In the genomic region with DNA sequence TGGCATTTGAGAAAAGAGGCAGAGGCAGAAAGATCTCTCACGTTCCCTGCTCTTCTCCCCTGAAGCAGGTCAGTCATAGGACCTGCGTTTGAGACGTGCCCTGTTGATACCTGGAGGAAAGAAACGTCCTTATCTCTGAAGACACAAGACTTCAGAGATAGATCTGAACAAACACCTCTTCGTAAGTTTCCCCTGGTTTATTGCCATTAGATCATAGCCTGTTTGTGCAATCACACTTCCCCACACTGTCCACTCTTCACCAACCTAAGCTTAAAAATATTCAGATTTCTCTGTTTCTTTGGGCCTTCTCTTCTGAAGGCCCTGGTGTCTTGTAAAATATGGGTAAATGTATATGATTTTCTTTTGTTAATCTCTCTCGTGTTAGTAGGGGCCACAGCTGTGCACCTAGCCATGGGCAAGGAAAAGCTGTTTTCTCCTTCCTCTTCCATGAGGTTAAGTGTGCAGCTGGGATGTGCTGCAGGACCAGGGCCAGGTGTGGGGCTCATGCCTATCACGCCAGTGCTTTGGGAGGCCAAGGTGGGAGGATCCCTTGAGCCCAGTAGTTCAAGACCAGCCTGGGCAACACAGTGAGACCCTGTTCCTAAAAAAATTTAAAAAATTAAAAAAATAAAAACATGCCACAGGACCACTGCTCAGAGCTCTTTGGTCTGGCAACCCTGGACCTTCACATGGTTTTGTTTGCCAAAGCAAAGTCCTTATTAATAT, we compare ENCODE assay signal across 17 cellular contexts. TPM values are rescaled to one million over a fixed set of nuclear protein-coding genes. Genes with fewer than 3 reads are reported as not detected.
A peak's percentile ranks its signal among the peaks of the same experiment; 100 is the strongest.
DNase-seq lines count a peak whose midpoint lies in the region; ATAC-seq and TF ChIP-seq lines count a peak whose summit lies in the region.
"Had no signal": no experiment of that assay in that cellular context is flagged by ENCODE, and none has a peak within 500 bp of the region (broad histone marks: within the 10 kb centered on the region; RNA-seq: fewer than 3 reads in every experiment).

No MANE protein-coding gene starts in this region.

- no peak for ATAC-seq in GM23338
- ATAC-seq in GM19023 (IDR thresholded peaks at IDR 0.05; ENCODE audit: unreplicated experiment): no peak
- ATAC-seq in heart right ventricle: no peak
- ATAC-seq: GM12878 had no signal

- H2BK5ac ChIP-seq in mesendoderm (ENCODE audit: low read length): no peak overlapping the region

- no peak overlapping the region for H3K27ac Mint-ChIP-seq in GM23338
- H3K27ac Mint-ChIP-seq: H9 had no signal

- H4K20me1 ChIP-seq in GM23338 (replicated peaks; ENCODE audit: insufficient read depth): no peaks in the 10 kb centered on the region
- H4K20me1 ChIP-seq: BLaER1 treated with 17β-estradiol and CSF1 and Interleukin-3, amounts not matched to agents 10 nM and 100 nM had no signal

- H3K27me3 ChIP-seq in GM23338 (ENCODE audit: insufficient read depth) (no peaks in the 10 kb centered on the region), esophagus muscularis mucosa (no peaks in the 10 kb centered on the region), mesendoderm (ENCODE audit: insufficient read depth, low read length, poor library complexity) (no peaks in the 10 kb centered on the region), transverse colon (no peaks in the 10 kb centered on the region), heart right ventricle (peaks cover 0 to 18% (median 0%) of the 10 kb centered on the region in 7 donors)
- H3K27me3 ChIP-seq: BLaER1 treated with 17β-estradiol and CSF1 and Interleukin-3, amounts not matched to agents 10 nM and 100 nM had no signal

- no peaks in the 10 kb centered on the region for H3K9me3 ChIP-seq in esophagus muscularis mucosa
- H3K9me3 ChIP-seq in transverse colon: no peaks in the 10 kb centered on the region
- H3K9me3 ChIP-seq in heart right ventricle: no peaks in the 10 kb centered on the region
- H3K9me3 ChIP-seq: BLaER1 treated with 17β-estradiol and CSF1 and Interleukin-3, amounts not matched to agents 10 nM and 100 nM had no signal

- H3K23ac ChIP-seq in mesendoderm (ENCODE audit: low read length): no peak overlapping the region

- no peak overlapping the region for H4K8ac ChIP-seq in mesendoderm (ENCODE audit: low read depth, low read length)

- H3K79me2 ChIP-seq in GM23338 (replicated peaks; ENCODE audit: insufficient read depth) (no peaks in the 10 kb centered on the region), mesendoderm (ENCODE audit: control insufficient read depth, insufficient read depth, low read length) (no peaks in the 10 kb centered on the region)

- no peak for TF ChIP-seq CTCF in GM23338 (conservative IDR thresholded peaks at IDR 0.05; ENCODE audit: low read depth in 2 of 2)
- no peak for TF ChIP-seq CTCF in esophagus muscularis mucosa (IDR thresholded peaks at IDR 0.05)
- TF ChIP-seq CTCF in transverse colon (IDR thresholded peaks at IDR 0.05): no peak
- TF ChIP-seq CTCF in heart right ventricle (IDR thresholded peaks at IDR 0.05): no peak

- peak overlapping the region; percentile 1 for H2BK15ac ChIP-seq in mesendoderm (replicated peaks; ENCODE audit: low read depth)

- H3K4me2 ChIP-seq in GM23338 (no peak overlapping the region), mesendoderm (ENCODE audit: low read length) (no peak overlapping the region)

- no peak overlapping the region for H2BK120ac ChIP-seq in mesendoderm (ENCODE audit: low read depth, low read length)

- peaks cover 27% of the 10 kb centered on the region for H3K4me1 Mint-ChIP-seq in GM23338

- no peaks in the 10 kb centered on the region for H3K9me3 Mint-ChIP-seq in GM23338
- H3K9me3 Mint-ChIP-seq: CD4-positive, CD25-positive, alpha-beta regulatory T cell; H9 had no signal

- no peak overlapping the region for H3K4me3 ChIP-seq in GM23338
- H3K4me3 ChIP-seq in esophagus muscularis mucosa: no peak overlapping the region
- no peak overlapping the region for H3K4me3 ChIP-seq in mesendoderm (ENCODE audit: low read length)
- no peak overlapping the region for H3K4me3 ChIP-seq in transverse colon
- H3K4me3 ChIP-seq in heart right ventricle: no peak overlapping the region
- H3K4me3 ChIP-seq: BLaER1 treated with 17β-estradiol and CSF1 and Interleukin-3, amounts not matched to agents 10 nM and 100 nM; GM12878 had no signal

- DNase-seq in GM23338 (ENCODE audit: low spot score): no peak
- peak; percentile 24 for DNase-seq in esophagus muscularis mucosa (ENCODE audit: extremely low spot score)
- no peak for DNase-seq in mesendoderm
- no peak for DNase-seq in transverse colon
- DNase-seq in NCI-H2107 (lab: John Stamatoyannopoulos, UW): no peak
- DNase-seq in heart right ventricle: no peak
- DNase-seq: 8988T; ACHN; Calu3; CD4-positive, CD25-positive, alpha-beta regulatory T cell; DMS 273 treated with DMSO at 0.1 percent for 48 hours; GOT3; H9 had no signal

- H3K9me2 ChIP-seq in GM23338 (ENCODE audit: insufficient read depth): peaks cover 7% of the 10 kb centered on the region; the same call in 1 of the 2 replicates

- H3K79me1 ChIP-seq in mesendoderm (ENCODE audit: low read length): no peaks in the 10 kb centered on the region

- H3F3A ChIP-seq in GM23338 (replicated peaks; ENCODE audit: low read depth): no peaks in the 10 kb centered on the region

- H3K18ac ChIP-seq in mesendoderm (ENCODE audit: low read length): no peak overlapping the region

- in situ Hi-C loops in transverse colon (cut with MboI; ENCODE audit: low pct_ligation_motif_present in 1 of 4, low pct_unique_long_range_greater_than_20kb in 1 of 4, low sequenced_read_pairs in 3 of 4): no loop called here

- 80% methylated on average over 7 of the region's 7 CpGs for WGBS in esophagus muscularis mucosa
- WGBS in mesendoderm (ENCODE audit: extremely low coverage, insufficient coverage, low lambda C conversion rate): no CpG with 5 or more reads among the region's 7 CpGs
- WGBS in transverse colon (ENCODE audit: low coverage in 1 of 2), 2 donors: 55 to 79% methylated on average over 3 to 7 of the region's 7 CpGs
- WGBS in heart right ventricle, 2 donors: 64 to 68% methylated on average over 7 of the region's 7 CpGs

- H3K27me3 Mint-ChIP-seq in GM23338 (ENCODE audit: insufficient read depth, low read depth, poor library complexity): peaks cover 12% of the 10 kb centered on the region

- H3K9ac ChIP-seq in mesendoderm (ENCODE audit: low read length): no peak overlapping the region
- H3K9ac ChIP-seq: BLaER1 treated with 17β-estradiol and CSF1 and Interleukin-3, amounts not matched to agents 10 nM and 100 nM had no signal

- H3K4me1 ChIP-seq in GM23338 (ENCODE audit: insufficient read depth): peaks cover 16% of the 10 kb centered on the region
- H3K4me1 ChIP-seq in esophagus muscularis mucosa: peaks cover 0 to 11% (median 3%) of the 10 kb centered on the region in 4 donors
- H3K4me1 ChIP-seq in mesendoderm (ENCODE audit: control insufficient read depth, low read depth, low read length): peaks cover 4% of the 10 kb centered on the region
- H3K4me1 ChIP-seq in transverse colon: peaks cover 0 to 20% (median 8%) of the 10 kb centered on the region in 4 donors
- H3K4me1 ChIP-seq in heart right ventricle: no peaks in the 10 kb centered on the region

- H3K56ac ChIP-seq in mesendoderm (ENCODE audit: low read length): no peak overlapping the region

- H2AFZ ChIP-seq in GM23338: peak overlapping the region; percentile 53

- H4K5ac ChIP-seq in mesendoderm (ENCODE audit: low read length): no peak overlapping the region

- no peaks in the 10 kb centered on the region for H3K36me3 Mint-ChIP-seq in GM23338 (ENCODE audit: low read depth)
- H3K36me3 Mint-ChIP-seq: CD4-positive, CD25-positive, alpha-beta regulatory T cell had no signal

- H3K4ac ChIP-seq in mesendoderm (ENCODE audit: low read depth, low read length): no peak overlapping the region

- H3K4me3 Mint-ChIP-seq in GM23338: no peak overlapping the region
- H3K4me3 Mint-ChIP-seq: CD4-positive, CD25-positive, alpha-beta regulatory T cell; H9 had no signal

- no peak overlapping the region for H3K27ac ChIP-seq in GM23338 (ENCODE audit: low read depth)
- H3K27ac ChIP-seq in esophagus muscularis mucosa (replicated peaks in 1 of 4): no peak overlapping the region
- H3K27ac ChIP-seq in mesendoderm (ENCODE audit: low read depth, low read length): no peak overlapping the region
- peak overlapping the region; percentile 24 to 66 (median 53) for H3K27ac ChIP-seq in transverse colon
- H3K27ac ChIP-seq in heart right ventricle: no peak overlapping the region
- H3K27ac ChIP-seq: BLaER1 treated with 17β-estradiol and CSF1 and Interleukin-3, amounts not matched to agents 10 nM and 100 nM had no signal

- TF ChIP-seq POLR2A in esophagus muscularis mucosa (IDR thresholded peaks at IDR 0.05; ENCODE audit: low read depth) (no peak), transverse colon (IDR thresholded peaks at IDR 0.05) (no peak)

- TF ChIP-seq EP300 in esophagus muscularis mucosa (IDR thresholded peaks at IDR 0.05) (no peak), transverse colon (IDR thresholded peaks at IDR 0.05; ENCODE audit: low read depth) (no peak)

- no peak overlapping the region for H2AK5ac ChIP-seq in mesendoderm (ENCODE audit: low read length)

- H3K36me3 ChIP-seq in GM23338 (ENCODE audit: insufficient read depth) (no peaks in the 10 kb centered on the region), esophagus muscularis mucosa (no peaks in the 10 kb centered on the region), mesendoderm (ENCODE audit: control insufficient read depth, insufficient read depth, low read length) (no peaks in the 10 kb centered on the region), transverse colon (no peaks in the 10 kb centered on the region), heart right ventricle (no peaks in the 10 kb centered on the region)
- H3K36me3 ChIP-seq: BLaER1 treated with 17β-estradiol and CSF1 and Interleukin-3, amounts not matched to agents 10 nM and 100 nM had no signal

- intact Hi-C loops in esophagus muscularis mucosa (cut with DNase I) (no loop called here), transverse colon (cut with DNase I; ENCODE audit: low total_unique reads) (no loop called here), heart right ventricle (cut with DNase I) (no loop called here)

TF ChIP-seq in GM23338, 12 proteins besides CTCF, POLR2A, EP300 and RAD21 (continues in another document):
- TF ChIP-seq, protein P1, sequence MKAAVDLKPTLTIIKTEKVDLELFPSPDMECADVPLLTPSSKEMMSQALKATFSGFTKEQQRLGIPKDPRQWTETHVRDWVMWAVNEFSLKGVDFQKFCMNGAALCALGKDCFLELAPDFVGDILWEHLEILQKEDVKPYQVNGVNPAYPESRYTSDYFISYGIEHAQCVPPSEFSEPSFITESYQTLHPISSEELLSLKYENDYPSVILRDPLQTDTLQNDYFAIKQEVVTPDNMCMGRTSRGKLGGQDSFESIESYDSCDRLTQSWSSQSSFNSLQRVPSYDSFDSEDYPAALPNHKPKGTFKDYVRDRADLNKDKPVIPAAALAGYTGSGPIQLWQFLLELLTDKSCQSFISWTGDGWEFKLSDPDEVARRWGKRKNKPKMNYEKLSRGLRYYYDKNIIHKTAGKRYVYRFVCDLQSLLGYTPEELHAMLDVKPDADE (IDR thresholded peaks at IDR 0.05): no peak

RNA-seq across cellular contexts. Expression of gene SLC22A2, which starts 4.8 kb away (rescaled TPM):
- total RNA-seq in GM23338 (2014; rRNA removed; shearing (Covaris generic)): 0.35 and 1.1 TPM in 2 replicates
- polyA plus RNA-seq in GM23338 (2016; fragmentation: Nextera tagmentation; extraction: Ambion mirVana) (0.94 and 1.4 TPM in 2 replicates), heart right ventricle (not detected)
- total RNA-seq in esophagus muscularis mucosa (under 1 TPM in 1 of 4 donors, not detected in 3; 0.75 TPM), transverse colon (not detected), heart right ventricle (not detected)
- 2.3 TPM for polyA plus RNA-seq in mesendoderm (2013, experiment 1 of 2)
- polyA plus RNA-seq in mesendoderm (2013, experiment 2 of 2): 2.2 TPM
- total RNA-seq: Calu3; CD4-positive, CD25-positive, alpha-beta regulatory T cell; GM12878; HT1080 had no signal
- polyA plus RNA-seq: CD4-positive, CD25-positive, alpha-beta regulatory T cell had no signal

Comparison
In these comparisons a context has a peak if more than half of its experiments do, and no peak if none do; other contexts are left out.
1. H3K27ac ChIP-seq: peak in transverse colon (4 of 4); none in GM23338 (single experiment), esophagus muscularis mucosa (0 of 4), mesendoderm (single experiment) and heart right ventricle (0 of 10).